Comparison of ENCODE assay signal across 11 cellular contexts in genomic region chr15:80856400-80856799, GRCh38.
DNase-seq lines count a peak whose midpoint lies in the region; TF ChIP-seq lines count a peak whose summit lies in the region.
"Had no signal": no experiment of that assay in that cellular context is flagged by ENCODE, and none has a peak within 500 bp of the region (broad histone marks: within the 10 kb centered on the region; RNA-seq: fewer than 3 reads in every experiment).

No MANE protein-coding gene starts in this region.

- H3K9ac ChIP-seq in MM.1S (ENCODE audit: low read length) (no peak overlapping the region), colonic mucosa (ENCODE audit: low read depth in 2 of 2, low read length in 2 of 2) (peak overlapping the region in 1 of 2 donors; percentile 64)

- TF ChIP-seq POLR2A in lower leg skin (IDR thresholded peaks at IDR 0.05): no peak

- H3K4me3 Mint-ChIP-seq in progenitor cell of endocrine pancreas (ENCODE audit: low read depth): no peak overlapping the region

- H3K27me3 ChIP-seq in MM.1S (replicated peaks; ENCODE audit: insufficient read depth, low read length): no peaks in the 10 kb centered on the region
- no peaks in the 10 kb centered on the region for H3K27me3 ChIP-seq in colonic mucosa
- H3K27me3 ChIP-seq: tibial artery had no signal

- peaks cover 24% of the 10 kb centered on the region for H3K27me3 Mint-ChIP-seq in progenitor cell of endocrine pancreas

- H3K9me3 ChIP-seq in MM.1S (replicated peaks; ENCODE audit: insufficient read depth, low read length) (no peaks in the 10 kb centered on the region), colonic mucosa (no peaks in the 10 kb centered on the region)
- H3K9me3 ChIP-seq: tibial artery had no signal

- no peaks in the 10 kb centered on the region for H4K20me1 ChIP-seq in MM.1S (ENCODE audit: insufficient read depth, low read length)

- H3K4me1 ChIP-seq in MM.1S (ENCODE audit: low read length): no peaks in the 10 kb centered on the region
- H3K4me1 ChIP-seq in colonic mucosa: peaks cover 5% of the 10 kb centered on the region

- peaks cover 12% of the 10 kb centered on the region for H3K4me1 Mint-ChIP-seq in progenitor cell of endocrine pancreas (ENCODE audit: low read depth)

- no peaks in the 10 kb centered on the region for H3K9me3 Mint-ChIP-seq in progenitor cell of endocrine pancreas (ENCODE audit: low read depth)

- 76 to 83% methylated on average over 2 of the region's 2 CpGs for WGBS in lower leg skin, 2 donors

- TF ChIP-seq CTCF in MM.1S (IDR thresholded peaks at IDR 0.05; ENCODE audit: low read length): peak; percentile 17; the same call in 1 of the 2 replicates
- TF ChIP-seq CTCF in colonic mucosa (IDR thresholded peaks at IDR 0.05): no peak
- peak; percentile 57 for TF ChIP-seq CTCF in progenitor cell of endocrine pancreas (IDR thresholded peaks at IDR 0.05; ENCODE audit: unreplicated experiment)
- no peak for TF ChIP-seq CTCF in lower leg skin (IDR thresholded peaks at IDR 0.05)
- TF ChIP-seq CTCF in foreskin fibroblast (IDR thresholded peaks at IDR 0.05; ENCODE audit: low read depth, low read length): no peak

- no peaks in the 10 kb centered on the region for H3F3A ChIP-seq in MM.1S (ENCODE audit: insufficient read depth, low read length)

- H3K27ac ChIP-seq in MM.1S (ENCODE audit: low read length): no peak overlapping the region
- H3K27ac ChIP-seq in colonic mucosa: peak overlapping the region; percentile 62
- H3K27ac ChIP-seq: tibial artery had no signal

- DNase-seq in activated CD4-positive, alpha-beta T cell treated with anti-CD3 and anti-CD28 coated beads for 48 hours: peak; percentile 9
- DNase-seq in activated CD4-positive, alpha-beta T cell treated with anti-CD3 and anti-CD28 coated beads for 1 hour: no peak
- DNase-seq in MM.1S (no peak), colonic mucosa (no peak), progenitor cell of endocrine pancreas (ENCODE audit: low spot score, unreplicated experiment) (no peak), HK-2 (ENCODE audit: unreplicated experiment) (no peak), lower leg skin (ENCODE audit: low spot score in 2 of 2) (no peak), foreskin fibroblast (no peak)
- DNase-seq: effector memory CD4-positive, alpha-beta T cell; NCI-H1436; tibial artery had no signal

- no peaks in the 10 kb centered on the region for H3K79me2 ChIP-seq in MM.1S (ENCODE audit: low read length)

- H3K9me2 ChIP-seq in MM.1S (replicated peaks; ENCODE audit: insufficient read depth, low read length): no peaks in the 10 kb centered on the region

- no peaks in the 10 kb centered on the region for H3K36me3 Mint-ChIP-seq in progenitor cell of endocrine pancreas (ENCODE audit: insufficient read depth)

- no peak overlapping the region for H3K27ac Mint-ChIP-seq in progenitor cell of endocrine pancreas

- H3K36me3 ChIP-seq in MM.1S (replicated peaks; ENCODE audit: insufficient read depth, low read length): no peaks in the 10 kb centered on the region
- no peaks in the 10 kb centered on the region for H3K36me3 ChIP-seq in colonic mucosa
- H3K36me3 ChIP-seq: tibial artery had no signal

- H3K4me3 ChIP-seq in MM.1S (ENCODE audit: low read length): no peak overlapping the region
- H3K4me3 ChIP-seq in colonic mucosa: no peak overlapping the region
- H3K4me3 ChIP-seq in lower leg skin (ENCODE audit: low read depth, poor library complexity, severe bottlenecking): no peak overlapping the region
- H3K4me3 ChIP-seq in foreskin fibroblast (ENCODE audit: low read depth in 1 of 2, low read length in 2 of 2): no peak overlapping the region
- H3K4me3 ChIP-seq: tibial artery had no signal

- no peak overlapping the region for H3K4me2 ChIP-seq in MM.1S (ENCODE audit: low read depth, low read length)

- no peak overlapping the region for H2AFZ ChIP-seq in MM.1S (ENCODE audit: low read length)

- intact Hi-C loops in colonic mucosa (cut with DNase I): no loop called here
- intact Hi-C loops in lower leg skin (cut with DNase I; ENCODE audit: low total_unique reads): no loop called here

Comparison
In these comparisons a context has a peak if more than half of its experiments do, and no peak if none do; other contexts are left out.
1. CTCF ChIP-seq: peak in MM.1S (single experiment) and progenitor cell of endocrine pancreas (single experiment); none in colonic mucosa (single experiment), lower leg skin (0 of 3) and foreskin fibroblast (single experiment).